ENCODE assay signal across 15 cellular contexts in the genomic region with DNA sequence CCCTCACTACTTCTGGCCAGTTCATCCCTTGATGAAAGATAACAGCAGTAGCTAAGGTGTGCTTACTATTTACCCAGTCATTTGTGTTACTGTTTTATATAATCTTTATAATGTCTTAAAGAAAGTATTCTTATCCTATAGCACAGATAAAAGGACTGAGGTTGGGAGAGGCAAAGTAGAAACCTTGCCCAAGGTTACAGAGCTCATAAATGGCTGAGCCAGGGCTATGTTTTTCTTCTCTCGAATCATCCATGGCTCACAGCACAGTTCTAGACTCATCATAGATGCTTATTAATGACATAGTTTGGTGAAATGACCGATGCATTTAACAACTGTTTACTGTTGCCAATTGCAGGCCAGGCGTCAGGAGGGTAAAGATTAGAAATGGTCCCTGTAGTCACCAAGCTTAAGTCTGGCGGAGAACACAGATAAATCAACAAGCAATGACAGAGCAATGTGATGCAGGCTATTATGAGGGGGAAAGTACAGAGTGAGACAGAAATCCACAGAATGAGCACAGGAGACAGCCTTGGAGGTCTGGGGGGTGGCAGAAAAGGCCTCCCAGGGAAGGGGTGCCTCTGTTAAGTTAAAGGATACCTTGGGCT.
"Had no signal": no experiment of that assay in that cellular context is flagged by ENCODE, and none has a peak within 500 bp of the region (broad histone marks: within the 10 kb centered on the region; RNA-seq: fewer than 3 reads in every experiment).

No MANE protein-coding gene starts in this region.

- H3K27me3 Mint-ChIP-seq: activated CD4-positive, alpha-beta memory T cell treated with anti-CD3 and anti-CD28 coated beads, Interleukin-2, amount 10 ng/mL, durations not matched to agents 7 days and 5 days; activated CD4-positive, alpha-beta T cell treated with anti-CD3 and anti-CD28 coated beads for 36 hours; stimulated activated naive CD8-positive, alpha-beta T cell treated with anti-CD3 and anti-CD28 coated beads, Interleukin-15, amount 100 ng/mL, for 72 hours had no signal

- H3K36me3 Mint-ChIP-seq: natural killer cell treated with Interleukin-12 subunit alpha and Interleukin-12 subunit beta and Interleukin-15 and Interleukin-18, amount 100 ng/mL, for 72 hours had no signal

- H3K4me1 Mint-ChIP-seq: activated CD4-positive, alpha-beta memory T cell treated with anti-CD3 and anti-CD28 coated beads, Interleukin-2, amount 10 ng/mL, durations not matched to agents 7 days and 5 days had no signal

- H3K4me3 ChIP-seq: testis had no signal

- H3K27ac ChIP-seq: testis had no signal

- H3K4me3 Mint-ChIP-seq: activated CD4-positive, alpha-beta memory T cell treated with anti-CD3 and anti-CD28 coated beads, Interleukin-2, amount 10 ng/mL, durations not matched to agents 7 days and 5 days; activated CD4-positive, alpha-beta T cell treated with anti-CD3 and anti-CD28 coated beads for 36 hours; activated T-helper 1 cell treated with anti-CD3 and anti-CD28 coated beads, Interleukin-12 subunit alpha, Interleukin-12 subunit beta, Interleukin-2, Interleukin-4 antibody, amounts not matched to agents 30 ng/mL and 10 ng/mL and 1 ng/mL, durations not matched to agents 14 hours and 24 hours and 36 hours; natural killer cell treated with Interleukin-12 subunit alpha and Interleukin-12 subunit beta and Interleukin-15 and Interleukin-18, amount 100 ng/mL, for 72 hours; stimulated activated naive CD8-positive, alpha-beta T cell treated with anti-CD3 and anti-CD28 coated beads, Interleukin-15, amount 100 ng/mL, for 72 hours had no signal

- H3K9me3 ChIP-seq: testis had no signal

- H3K9me3 Mint-ChIP-seq: activated CD4-positive, alpha-beta memory T cell treated with anti-CD3 and anti-CD28 coated beads, Interleukin-2, amount 10 ng/mL, durations not matched to agents 7 days and 5 days; activated T-helper 1 cell treated with anti-CD3 and anti-CD28 coated beads, Interleukin-12 subunit alpha, Interleukin-12 subunit beta, Interleukin-2, Interleukin-4 antibody, amounts not matched to agents 30 ng/mL and 10 ng/mL and 1 ng/mL, durations not matched to agents 14 hours and 24 hours and 36 hours; natural killer cell treated with Interleukin-12 subunit alpha and Interleukin-12 subunit beta and Interleukin-15 and Interleukin-18, amount 100 ng/mL, for 72 hours; stimulated activated naive CD8-positive, alpha-beta T cell treated with anti-CD3 and anti-CD28 coated beads, Interleukin-15, amount 100 ng/mL, for 72 hours had no signal

- H3K4me1 ChIP-seq: testis had no signal

- H3K27ac Mint-ChIP-seq: activated CD4-positive, alpha-beta memory T cell treated with anti-CD3 and anti-CD28 coated beads, Interleukin-2, amount 10 ng/mL, durations not matched to agents 7 days and 5 days; activated CD4-positive, alpha-beta T cell treated with anti-CD3 and anti-CD28 coated beads for 36 hours; activated T-helper 1 cell treated with anti-CD3 and anti-CD28 coated beads, Interleukin-12 subunit alpha, Interleukin-12 subunit beta, Interleukin-2, Interleukin-4 antibody, amounts not matched to agents 30 ng/mL and 10 ng/mL and 1 ng/mL, durations not matched to agents 14 hours and 24 hours and 36 hours; natural killer cell treated with Interleukin-12 subunit alpha and Interleukin-12 subunit beta and Interleukin-15 and Interleukin-18, amount 100 ng/mL, for 72 hours had no signal

- ATAC-seq: activated CD4-positive, alpha-beta T cell treated with anti-CD3 and anti-CD28 coated beads for 36 hours; natural killer cell treated with Interleukin-12 subunit alpha and Interleukin-12 subunit beta and Interleukin-15 and Interleukin-18, amount 100 ng/mL, for 72 hours; stimulated activated naive CD8-positive, alpha-beta T cell treated with anti-CD3 and anti-CD28 coated beads, Interleukin-15, amount 100 ng/mL, for 72 hours had no signal

- DNase-seq: activated CD4-positive, alpha-beta memory T cell treated with anti-CD3 and anti-CD28 coated beads, Interleukin-2, amount 10 ng/mL, durations not matched to agents 7 days and 5 days; activated CD4-positive, alpha-beta T cell treated with anti-CD3 and anti-CD28 coated beads for 36 hours; activated CD8-positive, alpha-beta memory T cell treated with anti-CD3 and anti-CD28 coated beads, Interleukin-2, amount 50 U/mL, for 4 hours; activated naive CD4-positive, alpha-beta T cell; central memory CD4-positive, alpha-beta T cell; cortex of kidney; effector memory CD4-positive, alpha-beta T cell; hypothalamus; mammary epithelial cell; stimulated activated CD4-positive, alpha-beta T cell treated with anti-CD3 and anti-CD28 coated beads, Interleukin-15, amount 100 ng/mL, for 24 hours; stimulated activated CD4-positive, alpha-beta T cell treated with anti-CD3 and anti-CD28 coated beads, Interleukin-4, amount 100 ng/mL, for 4 hours; stimulated activated naive CD8-positive, alpha-beta T cell treated with anti-CD3 and anti-CD28 coated beads, Interleukin-15, amount 100 ng/mL, for 72 hours; testis had no signal

- H3K27me3 ChIP-seq: testis had no signal
